ENCODE assay signal across 23 cellular contexts in the genomic region with DNA sequence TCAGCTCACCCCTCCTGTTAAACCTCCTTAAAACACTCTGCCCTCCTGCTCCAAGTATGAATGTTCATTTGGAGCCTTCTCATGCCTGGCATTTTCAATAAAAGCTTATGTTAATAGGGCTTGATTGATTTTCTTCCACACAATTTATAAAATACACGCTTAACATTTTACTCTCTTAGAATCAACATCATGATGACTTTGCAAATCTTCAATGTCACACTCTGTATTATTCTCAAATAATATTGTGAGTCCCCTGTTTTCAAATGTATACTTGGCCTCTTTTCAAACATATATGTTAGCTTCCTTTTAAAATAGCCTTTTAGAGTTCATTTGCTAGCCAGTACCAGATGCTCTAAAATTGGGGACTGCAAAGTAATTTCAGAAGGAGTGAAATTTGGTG.
DNase-seq lines count a peak whose midpoint lies in the region; ATAC-seq, FAIRE-seq and TF ChIP-seq lines count a peak whose summit lies in the region.
"Had no signal": no experiment of that assay in that cellular context is flagged by ENCODE, and none has a peak within 500 bp of the region (broad histone marks: within the 10 kb centered on the region; RNA-seq: fewer than 3 reads in every experiment).

No MANE protein-coding gene starts in this region.

- H3K9me3 ChIP-seq in A549: no peaks in the 10 kb centered on the region
- H3K9me3 ChIP-seq in neural progenitor cell (ENCODE audit: low read depth): no peaks in the 10 kb centered on the region
- H3K9me3 ChIP-seq in PC-3 (ENCODE audit: low read length): no peaks in the 10 kb centered on the region
- H3K9me3 ChIP-seq: BLaER1 treated with 17β-estradiol and CSF1 and Interleukin-3, amounts not matched to agents 10 nM and 100 nM; Caco-2 had no signal

- no TSS peak for BruUV-seq in PC-3 (replicated peaks; lab: Mats Ljungman, UMichigan)

- H3F3A ChIP-seq in GM23338 (replicated peaks; ENCODE audit: low read depth) (no peaks in the 10 kb centered on the region), neural progenitor cell (ENCODE audit: low read depth) (no peaks in the 10 kb centered on the region), PC-3 (ENCODE audit: low read length, unreplicated experiment) (no peaks in the 10 kb centered on the region)

- H4K20me1 ChIP-seq in GM23338 (replicated peaks; ENCODE audit: insufficient read depth) (no peaks in the 10 kb centered on the region), neural progenitor cell (ENCODE audit: low read depth) (no peaks in the 10 kb centered on the region), PC-3 (ENCODE audit: low read length) (no peaks in the 10 kb centered on the region)
- H4K20me1 ChIP-seq: BLaER1 treated with 17β-estradiol and CSF1 and Interleukin-3, amounts not matched to agents 10 nM and 100 nM had no signal

- WGBS in A549 (ENCODE audit: missing lambda C conversion rate): 49% methylated on average over 1 of the region's 1 CpG

- H3K27ac ChIP-seq in A549 (no peak overlapping the region), GM23338 (ENCODE audit: low read depth) (no peak overlapping the region), neural progenitor cell (no peak overlapping the region), PC-3 (ENCODE audit: low read length) (no peak overlapping the region)
- H3K27ac ChIP-seq: BLaER1 treated with 17β-estradiol and CSF1 and Interleukin-3, amounts not matched to agents 10 nM and 100 nM; C4-2B had no signal

- intact Hi-C loops in PC-3 (cut with micrococcal nuclease): no loop called here

- H3K4me1 ChIP-seq in A549 (no peaks in the 10 kb centered on the region), GM23338 (ENCODE audit: insufficient read depth) (peaks cover 4% of the 10 kb centered on the region), neural progenitor cell (peaks cover 8% of the 10 kb centered on the region), PC-3 (ENCODE audit: insufficient read depth, low read length) (no peaks in the 10 kb centered on the region)
- H3K4me1 ChIP-seq: BLaER1 treated with 17β-estradiol and CSF1 and Interleukin-3, amounts not matched to agents 10 nM and 100 nM; Caco-2 had no signal

- H3K4me3 Mint-ChIP-seq in GM23338 (no peak overlapping the region), brain (no peak overlapping the region), neural progenitor cell (no peak overlapping the region)
- H3K4me3 Mint-ChIP-seq: B cell; CD4-positive, alpha-beta T cell; CD8-positive, alpha-beta T cell had no signal

- H3K27me3 Mint-ChIP-seq in GM23338 (ENCODE audit: insufficient read depth, low read depth, poor library complexity) (peaks cover 3% of the 10 kb centered on the region), brain (peaks cover 7% of the 10 kb centered on the region), neural progenitor cell (ENCODE audit: insufficient read depth, low read depth) (peaks cover 3% of the 10 kb centered on the region)
- H3K27me3 Mint-ChIP-seq: B cell; CD4-positive, alpha-beta T cell had no signal

- DNase-seq in A549 (ENCODE audit: low read depth in 1 of 2, low spot score in 1 of 2): no peak
- DNase-seq in GM23338 (ENCODE audit: low spot score): no peak
- no peak for DNase-seq in neural progenitor cell (ENCODE audit: low spot score)
- DNase-seq in PC-3: no peak
- no peak for DNase-seq in activated effector memory CD4-positive, alpha-beta T cell treated with Interleukin-2 at 50 U/mL for 16 hours
- DNase-seq: 8988T; AML-193; Caco-2; Calu3; CD4-positive, alpha-beta T cell; CD8-positive, alpha-beta T cell; DMS79 treated with DMSO at 0.1 percent for 48 hours; GF-D8 had no signal

- H3K79me2 ChIP-seq in GM23338 (replicated peaks; ENCODE audit: insufficient read depth): no peaks in the 10 kb centered on the region
- no peaks in the 10 kb centered on the region for H3K79me2 ChIP-seq in neural progenitor cell (ENCODE audit: low read depth)
- H3K79me2 ChIP-seq in PC-3 (ENCODE audit: low read length): no peaks in the 10 kb centered on the region

- H3K4me2 ChIP-seq in A549: no peak overlapping the region
- H3K4me2 ChIP-seq in GM23338: no peak overlapping the region
- no peak overlapping the region for H3K4me2 ChIP-seq in neural progenitor cell
- no peak overlapping the region for H3K4me2 ChIP-seq in PC-3 (ENCODE audit: low read length)
- H3K4me2 ChIP-seq: BLaER1 treated with 17β-estradiol and CSF1 and Interleukin-3, amounts not matched to agents 10 nM and 100 nM had no signal

- H3K9ac ChIP-seq in neural progenitor cell: no peak overlapping the region
- no peak overlapping the region for H3K9ac ChIP-seq in PC-3 (ENCODE audit: low read length)
- H3K9ac ChIP-seq: BLaER1 treated with 17β-estradiol and CSF1 and Interleukin-3, amounts not matched to agents 10 nM and 100 nM had no signal

- H3K4me3 ChIP-seq in A549: no peak overlapping the region
- H3K4me3 ChIP-seq in GM23338: no peak overlapping the region
- no peak overlapping the region for H3K4me3 ChIP-seq in neural progenitor cell
- no peak overlapping the region for H3K4me3 ChIP-seq in PC-3 (ENCODE audit: low read length)
- H3K4me3 ChIP-seq: BLaER1 treated with 17β-estradiol and CSF1 and Interleukin-3, amounts not matched to agents 10 nM and 100 nM had no signal

- no peaks in the 10 kb centered on the region for H3K9me2 ChIP-seq in GM23338 (ENCODE audit: insufficient read depth)
- H3K9me2 ChIP-seq in PC-3 (replicated peaks; ENCODE audit: low read length): no peaks in the 10 kb centered on the region

- H3K27me3 ChIP-seq in GM23338 (ENCODE audit: insufficient read depth) (no peaks in the 10 kb centered on the region), neural progenitor cell (no peaks in the 10 kb centered on the region), PC-3 (ENCODE audit: low read length) (no peaks in the 10 kb centered on the region)
- H3K27me3 ChIP-seq: BLaER1 treated with 17β-estradiol and CSF1 and Interleukin-3, amounts not matched to agents 10 nM and 100 nM had no signal

- POLR2A ChIA-PET in A549 (lab: Yijun Ruan, JAX): no interaction called here
- POLR2A ChIA-PET in PC-3 (lab: Charles Lee; ENCODE audit: unreplicated experiment): no interaction called here

- no peak for TF ChIP-seq POLR2A in A549 (IDR thresholded peaks at IDR 0.05; ENCODE audit: low read length)

- no peak for TF ChIP-seq RAD21 in A549 (conservative IDR thresholded peaks at IDR 0.05 in 1 of 2, IDR thresholded peaks at IDR 0.05 in 1 of 2)

- TF ChIP-seq CTCF in A549 (IDR thresholded peaks at IDR 0.05) (no peak), GM23338 (conservative IDR thresholded peaks at IDR 0.05; ENCODE audit: low read depth in 2 of 2) (no peak), brain (conservative IDR thresholded peaks at IDR 0.05) (no peak), neural progenitor cell (IDR thresholded peaks at IDR 0.05) (no peak), PC-3 (conservative IDR thresholded peaks at IDR 0.05; ENCODE audit: low read depth, low read length) (no peak)

- H3K4me1 Mint-ChIP-seq in GM23338 (peaks cover 22% of the 10 kb centered on the region), brain (peaks cover 28% of the 10 kb centered on the region), neural progenitor cell (peaks cover 11% of the 10 kb centered on the region)
- H3K4me1 Mint-ChIP-seq: B cell had no signal

- no peak for ATAC-seq in A549
- no peak for ATAC-seq in GM23338
- ATAC-seq in PC-3: no peak
- no peak for ATAC-seq in HG03175 (IDR thresholded peaks at IDR 0.05; ENCODE audit: unreplicated experiment)
- ATAC-seq: CD8-positive, alpha-beta T cell had no signal

- TF ChIP-seq EP300 in A549 (IDR thresholded peaks at IDR 0.05): no peak

- H3K27ac Mint-ChIP-seq in GM23338: peak overlapping the region; percentile 66
- peak overlapping the region in 3 of 5 experiments; percentile 9 to 50 (median 18) for H3K27ac Mint-ChIP-seq in brain
- H3K27ac Mint-ChIP-seq in neural progenitor cell: peak overlapping the region; percentile 6
- H3K27ac Mint-ChIP-seq: B cell; CD4-positive, alpha-beta T cell; CD8-positive, alpha-beta T cell had no signal

- peaks cover 6% of the 10 kb centered on the region; the same call in 1 of the 2 replicates for H3K36me3 ChIP-seq in GM23338 (ENCODE audit: insufficient read depth)
- no peaks in the 10 kb centered on the region for H3K36me3 ChIP-seq in neural progenitor cell
- no peaks in the 10 kb centered on the region for H3K36me3 ChIP-seq in PC-3 (ENCODE audit: low read depth, low read length)
- H3K36me3 ChIP-seq: BLaER1 treated with 17β-estradiol and CSF1 and Interleukin-3, amounts not matched to agents 10 nM and 100 nM had no signal

- CTCF ChIA-PET in A549 (lab: Yijun Ruan, JAX) (no interaction called here), PC-3 (lab: Charles Lee) (no interaction called here)

- H2AFZ ChIP-seq in GM23338 (0 out of 2 replicates have a peak overlapping the region, but pooled peaks have one; percentile 69), neural progenitor cell (replicated peaks) (no peak overlapping the region), PC-3 (ENCODE audit: low read length) (no peak overlapping the region)

- no peak for FAIRE-seq in A549 (lab: Jason Lieb, UNC)
- FAIRE-seq: A204.1, D721Med, G401.6, GM12891, GM19239 had no signal

- peaks cover 7% of the 10 kb centered on the region; the same call in 2 of the 3 replicates for H3K9me3 Mint-ChIP-seq in GM23338
- H3K9me3 Mint-ChIP-seq in brain: peaks cover 0 to 6% (median 0%) of the 10 kb centered on the region in 5 experiments
- H3K9me3 Mint-ChIP-seq in neural progenitor cell: peaks cover 13% of the 10 kb centered on the region

- H3K36me3 Mint-ChIP-seq in GM23338 (ENCODE audit: low read depth) (peaks cover 19% of the 10 kb centered on the region; the same call in 2 of the 3 replicates), brain (peaks cover 5% of the 10 kb centered on the region), neural progenitor cell (peaks cover 10% of the 10 kb centered on the region)
- H3K36me3 Mint-ChIP-seq: CD8-positive, alpha-beta T cell had no signal

TF ChIP-seq in A549, 52 proteins besides CTCF, POLR2A, EP300 and RAD21 (continues in another document):
- no peak for TF ChIP-seq ZC3H11A (IDR thresholded peaks at IDR 0.05)
- TF ChIP-seq TFCP2L1 (CRISPR knock-in tag; IDR thresholded peaks at IDR 0.05): no peak

TF ChIP-seq in GM23338, 12 proteins besides CTCF, POLR2A, EP300 and RAD21 (continues in another document):
- no peak for TF ChIP-seq EZH2phosphoT487 (IDR thresholded peaks at IDR 0.05; ENCODE audit: unreplicated experiment)

Comparison
In these comparisons a context has a peak if more than half of its experiments do, and no peak if none do; other contexts are left out.
1. H3K27ac Mint-ChIP-seq: peak in every context shown above with its lines; median percentile 66 in GM23338; 18 in brain; 6 in neural progenitor cell.